In the genomic region with DNA sequence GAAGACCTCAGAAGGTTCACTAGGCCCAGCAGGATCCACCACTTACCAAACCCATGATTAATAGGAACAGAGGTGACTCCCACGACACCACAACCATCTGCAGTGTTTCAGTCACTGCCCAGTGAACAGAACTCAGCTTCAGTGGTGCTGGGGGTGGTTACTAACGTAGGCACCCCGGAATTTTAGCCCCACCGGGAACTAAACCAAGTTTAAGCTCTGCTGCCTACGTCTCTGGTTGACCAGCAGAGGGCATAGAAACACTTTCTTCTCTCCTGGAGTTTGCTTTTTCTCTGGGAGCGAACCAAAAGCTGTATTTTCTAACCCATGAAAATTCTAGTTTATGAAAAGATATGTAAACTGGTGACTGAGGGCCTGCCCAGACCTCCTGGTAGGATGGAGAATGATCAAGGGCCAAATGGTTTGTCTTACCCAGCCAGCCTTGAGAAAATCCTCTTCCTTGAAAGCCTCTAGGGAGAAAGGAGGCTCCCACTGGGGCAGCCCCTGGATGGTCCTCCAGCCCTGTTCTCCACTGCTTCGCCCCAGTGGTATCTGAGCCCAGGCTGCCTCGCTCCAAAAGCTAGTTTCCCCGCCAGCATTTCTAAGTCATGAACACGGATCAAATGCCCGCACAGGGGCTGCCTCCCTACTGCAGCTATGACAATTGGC, we compare ENCODE assay signal across 8 cellular contexts.
DNase-seq lines count a peak whose midpoint lies in the region; ATAC-seq and TF ChIP-seq lines count a peak whose summit lies in the region.

No MANE protein-coding gene starts in this region.

- H3K9me3 Mint-ChIP-seq in natural killer cell treated with Interleukin-12 subunit alpha and Interleukin-12 subunit beta and Interleukin-15 and Interleukin-18, amount 100 ng/mL, for 72 hours: no peaks in the 10 kb centered on the region

- 58 to 60% methylated on average over 11 of the region's 11 CpGs for WGBS in heart right ventricle, 2 donors

- peaks cover 10 to 24% of the 10 kb centered on the region in 2 donors for H3K27me3 Mint-ChIP-seq in natural killer cell treated with Interleukin-12 subunit alpha and Interleukin-12 subunit beta and Interleukin-15 and Interleukin-18, amount 100 ng/mL, for 72 hours

- peaks cover 0 to 23% (median 0%) of the 10 kb centered on the region in 9 donors for H3K4me1 ChIP-seq in heart right ventricle

- intact Hi-C loops in heart right ventricle (cut with DNase I): loop anchor here in 3 of 10 donors (5.0 to 10.0 kb wide), 3 partner anchors 221 to 433 kb away; no protein-coding TSS in a partner anchor
- intact Hi-C loops in Right ventricle myocardium inferior (cut with DNase I): no loop called here

- no peaks in the 10 kb centered on the region for H3K9me3 ChIP-seq in heart right ventricle

- H3K27ac ChIP-seq in heart right ventricle: no peak overlapping the region

- H3K27ac Mint-ChIP-seq in natural killer cell treated with Interleukin-12 subunit alpha and Interleukin-12 subunit beta and Interleukin-15 and Interleukin-18, amount 100 ng/mL, for 72 hours: peak overlapping the region; percentile 33 to 52

- H3K4me3 ChIP-seq in heart right ventricle: no peak overlapping the region

- TF ChIP-seq CTCF in heart right ventricle (IDR thresholded peaks at IDR 0.05): peak in 8 of 9 donors; percentile 37 to 62 (median 56)

- DNase-seq in heart right ventricle: no peak
- no peak for DNase-seq in Right ventricle myocardium inferior (ENCODE audit: missing footprints)
- DNase-seq in NCI-H69 (lab: John Stamatoyannopoulos, UW): peak; percentile 25
- peak; percentile 69 for DNase-seq in dermis blood vessel endothelial cell
- DNase-seq in natural killer cell treated with Interleukin-12 subunit alpha and Interleukin-12 subunit beta and Interleukin-15 and Interleukin-18, amount 100 ng/mL, for 72 hours (ENCODE audit: low spot score): no peak
- DNase-seq in stimulated activated CD4-positive, alpha-beta T cell treated with anti-CD3 and anti-CD28 coated beads, Interleukin-4, amount 100 ng/mL, for 24 hours: no peak

- ATAC-seq in heart right ventricle: peak in 1 of 8 donors; percentile 19
- no peak for ATAC-seq in Right ventricle myocardium inferior
- no peak for ATAC-seq in natural killer cell treated with Interleukin-12 subunit alpha and Interleukin-12 subunit beta and Interleukin-15 and Interleukin-18, amount 100 ng/mL, for 72 hours
- no peak for ATAC-seq in GM21723 (IDR thresholded peaks at IDR 0.05; ENCODE audit: unreplicated experiment)
- ATAC-seq in GM21576 (IDR thresholded peaks at IDR 0.05; ENCODE audit: unreplicated experiment): no peak

- peaks cover 32 to 34% of the 10 kb centered on the region in 2 donors for H3K4me1 Mint-ChIP-seq in natural killer cell treated with Interleukin-12 subunit alpha and Interleukin-12 subunit beta and Interleukin-15 and Interleukin-18, amount 100 ng/mL, for 72 hours (ENCODE audit: low read depth in 2 of 2)

- H3K27me3 ChIP-seq in heart right ventricle: no peaks in the 10 kb centered on the region

- H3K36me3 ChIP-seq in heart right ventricle: no peaks in the 10 kb centered on the region

- no peak overlapping the region for H3K4me3 Mint-ChIP-seq in natural killer cell treated with Interleukin-12 subunit alpha and Interleukin-12 subunit beta and Interleukin-15 and Interleukin-18, amount 100 ng/mL, for 72 hours

- no peaks in the 10 kb centered on the region for H3K36me3 Mint-ChIP-seq in natural killer cell treated with Interleukin-12 subunit alpha and Interleukin-12 subunit beta and Interleukin-15 and Interleukin-18, amount 100 ng/mL, for 72 hours

Comparison
In these comparisons a context has a peak if more than half of its experiments do, and no peak if none do; other contexts are left out.
1. DNase-seq: peak in NCI-H69 (single experiment) and dermis blood vessel endothelial cell (single experiment); none in heart right ventricle (0 of 2), Right ventricle myocardium inferior (single experiment), natural killer cell treated with Interleukin-12 subunit alpha and Interleukin-12 subunit beta and Interleukin-15 and Interleukin-18, amount 100 ng/mL, for 72 hours (single experiment) and stimulated activated CD4-positive, alpha-beta T cell treated with anti-CD3 and anti-CD28 coated beads, Interleukin-4, amount 100 ng/mL, for 24 hours (single experiment).